In genomic region chr3:99817047-99817436, GRCh38 we compare ENCODE assay signal across 8 cellular contexts. TPM values are rescaled to one million over a fixed set of nuclear protein-coding genes. Genes with fewer than 3 reads are reported as not detected.
DNase-seq lines count a peak whose midpoint lies in the region; ATAC-seq and TF ChIP-seq lines count a peak whose summit lies in the region.

No MANE protein-coding gene starts in this region.

- no peaks in the 10 kb centered on the region for H3K9me3 Mint-ChIP-seq in activated CD4-positive, alpha-beta memory T cell treated with anti-CD3 and anti-CD28 coated beads for 36 hours

- H3K4me3 ChIP-seq in ACC112 (ENCODE audit: low read depth, low read length): peak overlapping the region; percentile 75
- peak overlapping the region; percentile 75 for H3K4me3 ChIP-seq in rectal smooth muscle tissue (ENCODE audit: low read length)

- DNase-seq in activated CD4-positive, alpha-beta memory T cell treated with anti-CD3 and anti-CD28 coated beads for 36 hours: no peak
- DNase-seq in glomerular visceral epithelial cell (ENCODE audit: extremely low spot score) (peak; percentile 11), GM13977 (ENCODE audit: low spot score) (no peak), H4 (ENCODE audit: low spot score) (no peak), germinal center (ENCODE audit: low spot score) (no peak)

- H2AFZ ChIP-seq in ACC112 (ENCODE audit: low read length, unreplicated experiment): peak overlapping the region; percentile 87

- in situ Hi-C loops in GM13977 (cut with MboI; ENCODE audit: low pct_unique_long_range_greater_than_20kb, low sequenced_read_pairs, unreplicated experiment): no loop called here

- no peaks in the 10 kb centered on the region for H3K27me3 Mint-ChIP-seq in activated CD4-positive, alpha-beta memory T cell treated with anti-CD3 and anti-CD28 coated beads for 36 hours

- H3K27ac ChIP-seq in ACC112 (ENCODE audit: low read depth, low read length) (peak overlapping the region; percentile 82), rectal smooth muscle tissue (ENCODE audit: low read depth, low read length) (peak overlapping the region; percentile 85)

- peaks cover 15% of the 10 kb centered on the region for H3K4me1 ChIP-seq in ACC112 (ENCODE audit: control insufficient read depth, insufficient read depth, low read length, unreplicated experiment)
- peaks cover 5% of the 10 kb centered on the region for H3K4me1 ChIP-seq in rectal smooth muscle tissue (ENCODE audit: control insufficient read depth, insufficient read depth, low read length)

- ATAC-seq in GM21737 (IDR thresholded peaks at IDR 0.05; ENCODE audit: unreplicated experiment): peak; percentile 0

- peaks cover 24% of the 10 kb centered on the region for H3K79me2 ChIP-seq in ACC112 (ENCODE audit: control insufficient read depth, insufficient read depth, low read length, unreplicated experiment)

- H3K36me3 ChIP-seq in ACC112 (ENCODE audit: insufficient read depth, low read length) (no peaks in the 10 kb centered on the region), rectal smooth muscle tissue (ENCODE audit: control insufficient read depth, insufficient read depth, low read length) (no peaks in the 10 kb centered on the region)

- peak overlapping the region; percentile 6 for H3K9ac ChIP-seq in rectal smooth muscle tissue (ENCODE audit: low read length)

- H3K27ac Mint-ChIP-seq in activated CD4-positive, alpha-beta memory T cell treated with anti-CD3 and anti-CD28 coated beads for 36 hours: peak overlapping the region; percentile 92

- intact Hi-C loops in activated CD4-positive, alpha-beta memory T cell treated with anti-CD3 and anti-CD28 coated beads for 36 hours (cut with micrococcal nuclease): loop anchor here (1.0 kb wide), 3 partner anchors 59 to 916 kb away; partner anchors contain the start of genes DCBLD2 and TBC1D23

- peaks cover 7% of the 10 kb centered on the region for H3K36me3 Mint-ChIP-seq in activated CD4-positive, alpha-beta memory T cell treated with anti-CD3 and anti-CD28 coated beads for 36 hours

- CTCF ChIA-PET in activated CD4-positive, alpha-beta memory T cell treated with anti-CD3 and anti-CD28 coated beads for 36 hours (lab: Charles Lee): interaction anchor here (0.6 to 3.3 kb wide), 6 partner anchors 9 to 453 kb away, joined by 3 to 20 read pairs (median 7); no protein-coding TSS in a partner anchor

- POLR2A ChIA-PET in activated CD4-positive, alpha-beta memory T cell treated with anti-CD3 and anti-CD28 coated beads for 36 hours (lab: Charles Lee): no interaction called here

- H3K4me1 Mint-ChIP-seq in activated CD4-positive, alpha-beta memory T cell treated with anti-CD3 and anti-CD28 coated beads for 36 hours (ENCODE audit: low read depth): peaks cover 35% of the 10 kb centered on the region

- H3K27me3 ChIP-seq in ACC112 (ENCODE audit: insufficient read depth, low read length): no peaks in the 10 kb centered on the region
- no peaks in the 10 kb centered on the region for H3K27me3 ChIP-seq in rectal smooth muscle tissue (ENCODE audit: control insufficient read depth, insufficient read depth, low read length)

- H3K4me3 Mint-ChIP-seq in activated CD4-positive, alpha-beta memory T cell treated with anti-CD3 and anti-CD28 coated beads for 36 hours: peak overlapping the region; percentile 84

- no peak for TF ChIP-seq CTCF in GM13977 (IDR thresholded peaks at IDR 0.05; ENCODE audit: extremely low read depth, insufficient read depth, missing control alignments)

RNA-seq across cellular contexts. Expression of gene CMSS1, which starts 0.6 kb away (rescaled TPM):
- total RNA-seq in activated CD4-positive, alpha-beta memory T cell treated with anti-CD3 and anti-CD28 coated beads for 36 hours: 10 to 100 TPM; 95.6 to 97.2 TPM
- 39.3 and 40.2 TPM in 2 replicates for total RNA-seq in H4 (2014; rRNA removed; shearing (Covaris generic))
